ENCODE assay signal across 8 cellular contexts in genomic region chr15:40338921-40339620, GRCh38. TPM values are rescaled to one million over a fixed set of nuclear protein-coding genes. Genes with fewer than 3 reads are reported as not detected.
DNase-seq lines count a peak whose midpoint lies in the region; ATAC-seq and TF ChIP-seq lines count a peak whose summit lies in the region.
"Had no signal": no experiment of that assay in that cellular context is flagged by ENCODE, and none has a peak within 500 bp of the region (broad histone marks: within the 10 kb centered on the region; RNA-seq: fewer than 3 reads in every experiment).

No MANE protein-coding gene starts in this region.

- POLR2A ChIA-PET in PC-3 (lab: Charles Lee; ENCODE audit: unreplicated experiment) = interaction anchor here (0.6 to 2.0 kb wide), 3 partner anchors 10 to 67 kb away, joined by 3 to 8 read pairs (median 3); partner anchors contain the start of gene IVD

- H3K79me2 ChIP-seq in PC-3 (ENCODE audit: low read length) = peaks cover 63% of the 10 kb centered on the region

- H3K36me3 ChIP-seq in PC-3 (ENCODE audit: low read depth, low read length) = peaks cover 43% of the 10 kb centered on the region
- no peaks in the 10 kb centered on the region for H3K36me3 ChIP-seq in vagina

- peak overlapping the region; percentile 97 for H3K4me2 ChIP-seq in PC-3 (ENCODE audit: low read length)

- TF ChIP-seq CTCF in PC-3 (conservative IDR thresholded peaks at IDR 0.05; ENCODE audit: low read depth, low read length) = no peak
- no peak for TF ChIP-seq CTCF in epithelial cell of esophagus (IDR thresholded peaks at IDR 0.05; ENCODE audit: insufficient read depth, low read depth, low read length, missing control alignments)
- no peak for TF ChIP-seq CTCF in vagina (IDR thresholded peaks at IDR 0.05)

- H3K9ac ChIP-seq in PC-3 (ENCODE audit: low read length) = peak overlapping the region; percentile 98

- TSS peak; percentile 88 for BruUV-seq in PC-3 (replicated peaks; lab: Mats Ljungman, UMichigan)

- H3K9me3 ChIP-seq in PC-3 (ENCODE audit: low read length) (no peaks in the 10 kb centered on the region), vagina (no peaks in the 10 kb centered on the region)

- H3K4me1 ChIP-seq in PC-3 (ENCODE audit: insufficient read depth, low read length) = peaks cover 75% of the 10 kb centered on the region
- H3K4me1 ChIP-seq in vagina = peaks cover 89% of the 10 kb centered on the region

- intact Hi-C loops in PC-3 (cut with micrococcal nuclease) (loop anchor here (1.0 to 5.0 kb wide), 3 partner anchors 18 to 232 kb away; partner anchors contain the start of gene BMF), vagina (cut with DNase I) (no loop called here)

- no peaks in the 10 kb centered on the region for H3K9me2 ChIP-seq in PC-3 (replicated peaks; ENCODE audit: low read length)

- H3K27ac ChIP-seq in PC-3 (ENCODE audit: low read length) (peak overlapping the region; percentile 100), vagina (peak overlapping the region; percentile 94)

- H3K27me3 ChIP-seq in PC-3 (ENCODE audit: low read length) = no peaks in the 10 kb centered on the region
- no peaks in the 10 kb centered on the region for H3K27me3 ChIP-seq in vagina

- peaks cover 11% of the 10 kb centered on the region for H3F3A ChIP-seq in PC-3 (ENCODE audit: low read length, unreplicated experiment)

- H4K20me1 ChIP-seq in PC-3 (ENCODE audit: low read length) = no peaks in the 10 kb centered on the region

- CTCF ChIA-PET in PC-3 (lab: Charles Lee) = interaction anchor here (0.6 to 2.0 kb wide), 10 partner anchors 11 to 82 kb away, joined by 3 to 10 read pairs (median 4); partner anchors contain the start of genes DISP2 and INAFM2

- DNase-seq in PC-3 (peak; percentile 99), epithelial cell of esophagus (ENCODE audit: low read depth) (peak; percentile 88), middle frontal gyrus (ENCODE audit: extremely low spot score, low spot score) (peak; percentile 51), vagina (ENCODE audit: extremely low spot score in 2 of 2) (no peak), UCSD-AML1 (lab: John Stamatoyannopoulos, UW; ENCODE audit: unreplicated experiment) (no peak), NCI-H2107 (lab: John Stamatoyannopoulos, UW) (no peak)
- DNase-seq: SHP77 had no signal

- TF ChIP-seq POLR2A in vagina (IDR thresholded peaks at IDR 0.05) = no peak

- H3K4me3 ChIP-seq in PC-3 (ENCODE audit: low read length) (peak overlapping the region; percentile 75), epithelial cell of esophagus (ENCODE audit: low read length) (peak overlapping the region; percentile 54), vagina (peak overlapping the region; percentile 44 to 45)

- peak; percentile 58 for ATAC-seq in PC-3
- no peak for ATAC-seq in GM18502 (IDR thresholded peaks at IDR 0.05; ENCODE audit: poor library complexity, unreplicated experiment)

- H2AFZ ChIP-seq in PC-3 (ENCODE audit: low read length) = no peak overlapping the region

RNA-seq across cellular contexts. Expression of gene CCDC9B, which starts 1.7 kb away (rescaled TPM):
- total RNA-seq in PC-3 (2014; rRNA removed) (56.1 and 101 TPM in 2 replicates), vagina (16.0 TPM)

RNA-seq across cellular contexts. Expression of gene PHGR1, which starts 11.8 kb away (rescaled TPM):
- total RNA-seq in PC-3 (2014; rRNA removed) (not detected in 2 replicates), vagina (9.8 TPM)

RNA-seq across cellular contexts. Expression of gene INAFM2, which starts 15.6 kb away (rescaled TPM):
- 22.1 and 32.1 TPM in 2 replicates for total RNA-seq in PC-3 (2014; rRNA removed)
- 5.2 TPM for total RNA-seq in vagina

RNA-seq across cellular contexts. Expression of gene DISP2, which starts 18.9 kb away (rescaled TPM):
- total RNA-seq in PC-3 (2014; rRNA removed) = 0.87 and 2.7 TPM in 2 replicates
- 0.74 TPM for total RNA-seq in vagina

RNA-seq across cellular contexts. Expression of gene PLCB2, which starts 31.3 kb away (rescaled TPM):
- total RNA-seq in PC-3 (2014; rRNA removed) (1.3 and 3.2 TPM in 2 replicates), vagina (14.0 TPM)

Comparison
In these comparisons a context has a peak if more than half of its experiments do, and no peak if none do; other contexts are left out.
1. DNase-seq: peak in PC-3 (single experiment), epithelial cell of esophagus (single experiment) and middle frontal gyrus (single experiment); none in vagina (0 of 2), UCSD-AML1 (single experiment) and NCI-H2107 (single experiment).
2. RNA of gene PHGR1, which starts 11.8 kb away (total RNA-seq): 9.8 TPM in vagina (single experiment); not detected in PC-3; every median in the first group is over 10 times any median in the second.
3. Peak in every context shown above with its lines, with median percentiles within 50 percentile points of each other: H3K4me3 ChIP-seq.